In genomic region chr22:24409707-24410106, GRCh38 we compare ENCODE assay signal across 2 cellular contexts.
TF ChIP-seq lines count a peak whose summit lies in the region.

No MANE protein-coding gene starts in this region.

TF ChIP-seq in HEK293, 187 proteins besides CTCF, POLR2A, EP300 and RAD21:
- TF ChIP-seq ZNF394 (tag by site-specific recombination; IDR thresholded peaks at IDR 0.05; ENCODE audit: borderline replicate concordance) (peak; percentile 35; the same call in 1 of the 2 replicates), OSR2 (tag by site-specific recombination; IDR thresholded peaks at IDR 0.05) (peak; percentile 61), MEIS1 (CRISPR knock-in tag; IDR thresholded peaks at IDR 0.05; ENCODE audit: borderline replicate concordance) (no peak)

TF ChIP-seq in endothelial cell of umbilical vein, 7 proteins besides CTCF, POLR2A, EP300 and RAD21:
- TF ChIP-seq GATA2 (IDR thresholded peaks at IDR 0.05; ENCODE audit: insufficient read depth, insufficient read length, low read depth, low read length) (no peak), FOS (IDR thresholded peaks at IDR 0.05; ENCODE audit: borderline replicate concordance, insufficient read depth, low read length) (no peak), JUN (IDR thresholded peaks at IDR 0.05; ENCODE audit: borderline replicate concordance, insufficient read depth, insufficient read length, low read depth) (no peak), MYC (IDR thresholded peaks at IDR 0.05; ENCODE audit: low read depth, low read length) (no peak), EZH2 (IDR thresholded peaks at IDR 0.05; ENCODE audit: borderline replicate concordance, low read depth, low read length, severe bottlenecking) (no peak), POLR2AphosphoS5 (IDR thresholded peaks at IDR 0.05; ENCODE audit: insufficient read depth, low read depth, low read length) (no peak), MAX (IDR thresholded peaks at IDR 0.05; ENCODE audit: insufficient read depth, insufficient read length) (no peak)
